ENCODE assay signal across 8 cellular contexts in genomic region chr4:139082750-139083532, GRCh38.
DNase-seq lines count a peak whose midpoint lies in the region; ATAC-seq and TF ChIP-seq lines count a peak whose summit lies in the region.

No MANE protein-coding gene starts in this region.

- peak overlapping the region; percentile 87 to 98 (median 96) for H3K27ac ChIP-seq in BLaER1 treated with 17β-estradiol and CSF1 and Interleukin-3, amounts not matched to agents 10 nM and 100 nM
- H3K27ac ChIP-seq in colonic mucosa, result peak overlapping the region; percentile 98

- peaks cover 28 to 55% (median 47%) of the 10 kb centered on the region in 10 experiments for H3K4me1 ChIP-seq in BLaER1 treated with 17β-estradiol and CSF1 and Interleukin-3, amounts not matched to agents 10 nM and 100 nM
- H3K4me1 ChIP-seq in colonic mucosa, result peaks cover 11% of the 10 kb centered on the region

- no peaks in the 10 kb centered on the region for H3K9me3 ChIP-seq in BLaER1 treated with 17β-estradiol and CSF1 and Interleukin-3, amounts not matched to agents 10 nM and 100 nM (replicated peaks in 1 of 11)
- no peaks in the 10 kb centered on the region for H3K9me3 ChIP-seq in colonic mucosa

- H3K4me3 ChIP-seq in BLaER1 treated with 17β-estradiol and CSF1 and Interleukin-3, amounts not matched to agents 10 nM and 100 nM, result peak overlapping the region; percentile 79 to 96 (median 90)
- H3K4me3 ChIP-seq in colonic mucosa, result peak overlapping the region; percentile 89

- intact Hi-C loops in activated CD4-positive, alpha-beta T cell treated with anti-CD3 and anti-CD28 coated beads, Interleukin-2, amount 10 ng/mL, durations not matched to agents 24 days and 14 days (cut with micrococcal nuclease), result loop anchor here (1.0 to 5.0 kb wide), 5 partner anchors 68 to 474 kb away; partner anchors contain the start of genes NAA15, NOCT, RAB33B and SETD7
- intact Hi-C loops in colonic mucosa (cut with DNase I), result loop anchor here (5.0 kb wide), 1 partner anchor 94 kb away; the partner anchor contains the start of gene ELF2

- no peaks in the 10 kb centered on the region for H3K27me3 ChIP-seq in BLaER1 treated with 17β-estradiol and CSF1 and Interleukin-3, amounts not matched to agents 10 nM and 100 nM
- H3K27me3 ChIP-seq in colonic mucosa, result no peaks in the 10 kb centered on the region

- ATAC-seq in GM19328 (IDR thresholded peaks at IDR 0.05; ENCODE audit: unreplicated experiment) (peak; percentile 84), HG03469 (IDR thresholded peaks at IDR 0.05; ENCODE audit: unreplicated experiment) (peak; percentile 84)

- H3K4me3 Mint-ChIP-seq in activated CD4-positive, alpha-beta T cell treated with anti-CD3 and anti-CD28 coated beads, Interleukin-2, amount 10 ng/mL, durations not matched to agents 24 days and 14 days, result peak overlapping the region; percentile 100

- peaks cover 2% of the 10 kb centered on the region for H3K27me3 Mint-ChIP-seq in activated CD4-positive, alpha-beta T cell treated with anti-CD3 and anti-CD28 coated beads, Interleukin-2, amount 10 ng/mL, durations not matched to agents 24 days and 14 days

- H3K9ac ChIP-seq in BLaER1 treated with 17β-estradiol and CSF1 and Interleukin-3, amounts not matched to agents 10 nM and 100 nM, result peak overlapping the region; percentile 85 to 97 (median 92)
- peak overlapping the region; percentile 90 to 96 for H3K9ac ChIP-seq in colonic mucosa (ENCODE audit: low read depth in 2 of 2, low read length in 2 of 2)

- H3K36me3 ChIP-seq in BLaER1 treated with 17β-estradiol and CSF1 and Interleukin-3, amounts not matched to agents 10 nM and 100 nM, result peaks cover 0 to 18% (median 2%) of the 10 kb centered on the region in 11 experiments; a peak in 4 of 22 replicates
- no peaks in the 10 kb centered on the region for H3K36me3 ChIP-seq in colonic mucosa

- H3K27ac Mint-ChIP-seq in activated CD4-positive, alpha-beta T cell treated with anti-CD3 and anti-CD28 coated beads, Interleukin-2, amount 10 ng/mL, durations not matched to agents 24 days and 14 days, result peak overlapping the region; percentile 100

- no peak for TF ChIP-seq CTCF in colonic mucosa (IDR thresholded peaks at IDR 0.05)

- peaks cover 4% of the 10 kb centered on the region for H3K36me3 Mint-ChIP-seq in activated CD4-positive, alpha-beta T cell treated with anti-CD3 and anti-CD28 coated beads, Interleukin-2, amount 10 ng/mL, durations not matched to agents 24 days and 14 days (ENCODE audit: low read depth)

- peak overlapping the region; percentile 78 to 94 (median 90) for H3K4me2 ChIP-seq in BLaER1 treated with 17β-estradiol and CSF1 and Interleukin-3, amounts not matched to agents 10 nM and 100 nM

- no peaks in the 10 kb centered on the region for H3K9me3 Mint-ChIP-seq in activated CD4-positive, alpha-beta T cell treated with anti-CD3 and anti-CD28 coated beads, Interleukin-2, amount 10 ng/mL, durations not matched to agents 24 days and 14 days

- DNase-seq in NCI-H526 (lab: John Stamatoyannopoulos, UW) (peak; percentile 98 to 99), colonic mucosa (peak; percentile 99), kidney tubule cell (ENCODE audit: low spot score) (peak; percentile 98)
- DNase-seq in activated CD4-positive, alpha-beta T cell treated with anti-CD3 and anti-CD28 coated beads, Interleukin-2, amount 10 ng/mL, durations not matched to agents 24 days and 14 days, result peak; percentile 98
- DNase-seq in stimulated activated CD4-positive, alpha-beta T cell treated with anti-CD3 and anti-CD28 coated beads, Interleukin-1b, Interleukin-23, amount 100 ng/mL, for 1 hour (ENCODE audit: low read depth in 2 of 2), result peak; percentile 69 to 71

- H4K20me1 ChIP-seq in BLaER1 treated with 17β-estradiol and CSF1 and Interleukin-3, amounts not matched to agents 10 nM and 100 nM, result peaks cover 37 to 67% (median 47%) of the 10 kb centered on the region in 11 experiments

- peaks cover 32% of the 10 kb centered on the region for H3K4me1 Mint-ChIP-seq in activated CD4-positive, alpha-beta T cell treated with anti-CD3 and anti-CD28 coated beads, Interleukin-2, amount 10 ng/mL, durations not matched to agents 24 days and 14 days

Comparison
In these comparisons a context has a peak if more than half of its experiments do, and no peak if none do; other contexts are left out.
1. Peak in every context shown above with its lines: DNase-seq, ATAC-seq, H3K4me3 ChIP-seq and H3K27ac ChIP-seq.